Comparison of ENCODE assay signal across 8 cellular contexts in genomic region chr13:52128714-52129700, GRCh38. TPM values are rescaled to one million over a fixed set of nuclear protein-coding genes. Genes with fewer than 3 reads are reported as not detected.
DNase-seq lines count a peak whose midpoint lies in the region; ATAC-seq and TF ChIP-seq lines count a peak whose summit lies in the region.

A gene with protein sequence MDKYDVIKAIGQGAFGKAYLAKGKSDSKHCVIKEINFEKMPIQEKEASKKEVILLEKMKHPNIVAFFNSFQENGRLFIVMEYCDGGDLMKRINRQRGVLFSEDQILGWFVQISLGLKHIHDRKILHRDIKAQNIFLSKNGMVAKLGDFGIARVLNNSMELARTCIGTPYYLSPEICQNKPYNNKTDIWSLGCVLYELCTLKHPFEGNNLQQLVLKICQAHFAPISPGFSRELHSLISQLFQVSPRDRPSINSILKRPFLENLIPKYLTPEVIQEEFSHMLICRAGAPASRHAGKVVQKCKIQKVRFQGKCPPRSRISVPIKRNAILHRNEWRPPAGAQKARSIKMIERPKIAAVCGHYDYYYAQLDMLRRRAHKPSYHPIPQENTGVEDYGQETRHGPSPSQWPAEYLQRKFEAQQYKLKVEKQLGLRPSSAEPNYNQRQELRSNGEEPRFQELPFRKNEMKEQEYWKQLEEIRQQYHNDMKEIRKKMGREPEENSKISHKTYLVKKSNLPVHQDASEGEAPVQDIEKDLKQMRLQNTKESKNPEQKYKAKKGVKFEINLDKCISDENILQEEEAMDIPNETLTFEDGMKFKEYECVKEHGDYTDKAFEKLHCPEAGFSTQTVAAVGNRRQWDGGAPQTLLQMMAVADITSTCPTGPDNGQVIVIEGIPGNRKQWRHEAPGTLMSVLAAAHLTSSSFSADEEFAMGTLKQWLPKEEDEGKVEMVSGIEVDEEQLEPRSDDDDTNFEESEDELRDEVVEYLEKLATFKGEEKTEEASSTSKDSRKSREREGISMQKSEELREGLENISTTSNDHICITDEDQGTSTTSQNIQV (minus strand): TSS chr13:52129073. CDS start chr13:52127482, 1,591 bp downstream.

- TF ChIP-seq POLR2A in testis (IDR thresholded peaks at IDR 0.05), result no peak

- H3K9me3 ChIP-seq in neutrophil (no peaks in the 10 kb centered on the region), testis (no peaks in the 10 kb centered on the region)

- H3K27me3 ChIP-seq in neutrophil (peaks cover 23% of the 10 kb centered on the region), testis (no peaks in the 10 kb centered on the region)

- H3K27ac ChIP-seq in neutrophil (no peak within 1 kb of the TSS), testis (peak within 1 kb of the TSS; percentile 32 to 47)

- peak; percentile 95 for DNase-seq in COLO668 (lab: John Stamatoyannopoulos, UW; ENCODE audit: unreplicated experiment)
- peak; percentile 53 for DNase-seq in RPMI8226
- peak; percentile 9 to 45 (median 21) for DNase-seq in activated naive CD4-positive, alpha-beta T cell (lab: John Stamatoyannopoulos, UW)
- DNase-seq in germinal center (ENCODE audit: low spot score), result peak; percentile 72
- peak; percentile 77 for DNase-seq in testis

- intact Hi-C loops in testis (cut with DNase I; ENCODE audit: low total_unique reads), result no loop called here

- peak; percentile 57 for TF ChIP-seq CTCF in neutrophil (IDR thresholded peaks at IDR 0.05)
- peak in 2 of 3 experiments; percentile 65 to 69 for TF ChIP-seq CTCF in testis (IDR thresholded peaks at IDR 0.05)

- H3K4me3 ChIP-seq in neutrophil (ENCODE audit: low read depth in 1 of 2, low read length in 1 of 2) (peak within 1 kb of the TSS; percentile 50 to 75), testis (peak within 1 kb of the TSS; percentile 71 to 82)

- peaks cover 16 to 21% of the 10 kb centered on the region in 2 experiments for H3K4me1 ChIP-seq in neutrophil (ENCODE audit: control insufficient read depth in 1 of 2, insufficient read depth in 1 of 2, low read depth in 1 of 2, low read length in 1 of 2)
- H3K4me1 ChIP-seq in testis, result no peaks in the 10 kb centered on the region

- WGBS in testis, 2 donors, result 10 to 25% methylated on average over 24 to 66 of the region's 71 CpGs

- peak; percentile 65 for ATAC-seq in GM19397 (IDR thresholded peaks at IDR 0.05; ENCODE audit: unreplicated experiment)
- ATAC-seq in HG03565 (IDR thresholded peaks at IDR 0.05; ENCODE audit: unreplicated experiment), result peak; percentile 52

- peaks cover 6% of the 10 kb centered on the region for H3K36me3 ChIP-seq in neutrophil
- no peaks in the 10 kb centered on the region for H3K36me3 ChIP-seq in testis (ENCODE audit: low read depth, missing control alignments)

RNA-seq across cellular contexts. Expression of the gene that starts here (rescaled TPM):
- 1 to 10 TPM; 9.2 to 9.5 TPM for total RNA-seq in testis
- polyA plus RNA-seq in testis (ENCODE audit: insufficient read depth, low read depth, low replicate concordance), result 17.3 TPM

Comparison
In these comparisons a context has a peak if more than half of its experiments do, and no peak if none do; other contexts are left out.
1. DNase-seq: peak in every context shown above with its lines; median percentile 95 in COLO668; 77 in testis; 72 in germinal center; 53 in RPMI8226; 21 in activated naive CD4-positive, alpha-beta T cell.